ENCODE assay signal across 8 cellular contexts in genomic region chr9:63859090-63859474, GRCh38.
DNase-seq lines count a peak whose midpoint lies in the region; ATAC-seq and TF ChIP-seq lines count a peak whose summit lies in the region.
"Not testable (repeated sequence)": the region's sequence is repeated elsewhere in the genome, so short reads cannot be mapped to it uniquely, and the experiment has no call there.

No MANE protein-coding gene starts in this region.

- H3K9me3 Mint-ChIP-seq in activated naive CD8-positive, alpha-beta T cell treated with anti-CD3 and anti-CD28 coated beads, Interleukin-2, amount 50 U/mL, for 24 hours; effector memory CD8-positive, alpha-beta T cell: not testable (repeated sequence)

- peak; percentile 11 for ATAC-seq in HG02588 (IDR thresholded peaks at IDR 0.05; ENCODE audit: unreplicated experiment)
- ATAC-seq in activated naive CD8-positive, alpha-beta T cell treated with anti-CD3 and anti-CD28 coated beads, Interleukin-2, amount 50 U/mL, for 24 hours; effector memory CD8-positive, alpha-beta T cell (replicated peaks): not testable (repeated sequence)

- not testable (repeated sequence) for H3K79me2 ChIP-seq in osteoblast (ENCODE audit: insufficient read depth, low read length)

- not testable (repeated sequence) for H3K4me3 ChIP-seq in BE2C (ENCODE audit: low read depth, low read length)
- H3K4me3 ChIP-seq in WI38 (ENCODE audit: low read depth, low read length) (peak overlapping the region; percentile 60), iPS-20b (ENCODE audit: low read length) (peak overlapping the region; percentile 66; the same call in 1 of the 2 replicates), osteoblast (ENCODE audit: insufficient read depth, low read length) (peak overlapping the region; percentile 49), testis (peak overlapping the region; percentile 43 to 64)

- intact Hi-C loops in testis (cut with DNase I; ENCODE audit: low total_unique reads), result not testable (repeated sequence)

- not testable (repeated sequence) for H4K20me1 ChIP-seq in osteoblast (ENCODE audit: insufficient read depth, low read length)

- H3K27me3 ChIP-seq in BE2C; iPS-20b (ENCODE audit: insufficient read depth, low read length); osteoblast (ENCODE audit: insufficient read depth, low read length); testis: not testable (repeated sequence)

- TF ChIP-seq POLR2A in testis (IDR thresholded peaks at IDR 0.05), result not testable (repeated sequence)

- H3K27me3 Mint-ChIP-seq in activated naive CD8-positive, alpha-beta T cell treated with anti-CD3 and anti-CD28 coated beads, Interleukin-2, amount 50 U/mL, for 24 hours; effector memory CD8-positive, alpha-beta T cell: not testable (repeated sequence)

- not testable (repeated sequence) for H3K27ac Mint-ChIP-seq in activated naive CD8-positive, alpha-beta T cell treated with anti-CD3 and anti-CD28 coated beads, Interleukin-2, amount 50 U/mL, for 24 hours
- peak overlapping the region in 1 of 2 donors; percentile 92 for H3K27ac Mint-ChIP-seq in effector memory CD8-positive, alpha-beta T cell

- H3K4me3 Mint-ChIP-seq in activated naive CD8-positive, alpha-beta T cell treated with anti-CD3 and anti-CD28 coated beads, Interleukin-2, amount 50 U/mL, for 24 hours, result peak overlapping the region; percentile 17
- H3K4me3 Mint-ChIP-seq in effector memory CD8-positive, alpha-beta T cell, result peak overlapping the region; percentile 21 to 81

- H3K4me1 Mint-ChIP-seq in activated naive CD8-positive, alpha-beta T cell treated with anti-CD3 and anti-CD28 coated beads, Interleukin-2, amount 50 U/mL, for 24 hours, result not testable (repeated sequence)
- peaks cover 2 to 11% of the 10 kb centered on the region in 2 donors for H3K4me1 Mint-ChIP-seq in effector memory CD8-positive, alpha-beta T cell (ENCODE audit: low read depth in 2 of 2)

- H3K36me3 ChIP-seq in BE2C; iPS-20b (ENCODE audit: insufficient read depth, low read depth, low read length); osteoblast (ENCODE audit: insufficient read depth, low read length); testis (ENCODE audit: low read depth, missing control alignments): not testable (repeated sequence)

- not testable (repeated sequence) for TF ChIP-seq CTCF in BE2C (IDR thresholded peaks at IDR 0.05; ENCODE audit: low read depth, low read length); WI38 (IDR thresholded peaks at IDR 0.05; ENCODE audit: low read depth, low read length); osteoblast (IDR thresholded peaks at IDR 0.05; ENCODE audit: extremely low read depth, low read depth, low read length); testis (IDR thresholded peaks at IDR 0.05)

- DNase-seq in BE2C (peak; percentile 3), testis (peak; percentile 13)
- DNase-seq in activated naive CD8-positive, alpha-beta T cell treated with anti-CD3 and anti-CD28 coated beads, Interleukin-2, amount 50 U/mL, for 24 hours; effector memory CD8-positive, alpha-beta T cell; osteoblast (ENCODE audit: insufficient read length, low spot score, missing footprints): not testable (repeated sequence)

- WGBS in testis, 2 donors, result 14 to 27% methylated on average over 12 to 13 of the region's 24 CpGs

- H3K9me3 ChIP-seq in BE2C; iPS-20b (ENCODE audit: insufficient read depth, low read depth, low read length); osteoblast (ENCODE audit: low read depth, low read length); testis: not testable (repeated sequence)

- not testable (repeated sequence) for H2AFZ ChIP-seq in osteoblast (ENCODE audit: low read length)

- H3K4me2 ChIP-seq in osteoblast (ENCODE audit: insufficient read depth, low read length), result not testable (repeated sequence)

- H3K27ac ChIP-seq in iPS-20b (ENCODE audit: low read length); osteoblast (ENCODE audit: low read depth, low read length); testis: not testable (repeated sequence)

- H3K36me3 Mint-ChIP-seq in activated naive CD8-positive, alpha-beta T cell treated with anti-CD3 and anti-CD28 coated beads, Interleukin-2, amount 50 U/mL, for 24 hours (ENCODE audit: low read depth); effector memory CD8-positive, alpha-beta T cell (ENCODE audit: insufficient read depth): not testable (repeated sequence)

- H3K4me1 ChIP-seq in BE2C; iPS-20b (ENCODE audit: insufficient read depth, low read length); osteoblast (ENCODE audit: insufficient read depth, low read length); testis: not testable (repeated sequence)

- not testable (repeated sequence) for H3K9ac ChIP-seq in iPS-20b (ENCODE audit: low read depth, low read length)
